2 cellular contexts compared by ENCODE assay signal in genomic region chr19:4258181-4258580, GRCh38.
A peak's percentile ranks its signal among the peaks of the same experiment; 100 is the strongest.
TF ChIP-seq lines count a peak whose summit lies in the region.

No MANE protein-coding gene starts in this region.

TF ChIP-seq in A549, 52 proteins besides CTCF, POLR2A, EP300 and RAD21:
- no peak for TF ChIP-seq PHF8 (IDR thresholded peaks at IDR 0.05; ENCODE audit: borderline replicate concordance, low read depth)
- TF ChIP-seq CHD2 (IDR thresholded peaks at IDR 0.05; ENCODE audit: low read length, partially characterized antibody) = no peak
- no peak for TF ChIP-seq SREBF2 (IDR thresholded peaks at IDR 0.05)
- no peak for TF ChIP-seq NFE2L2 (conservative IDR thresholded peaks at IDR 0.05; ENCODE audit: low read length)

TF ChIP-seq in HepG2, 621 proteins besides CTCF, POLR2A, EP300 and RAD21:
- no peak for TF ChIP-seq CHD2 (IDR thresholded peaks at IDR 0.05; ENCODE audit: low read depth, low read length)
- 0 out of 2 replicates have a peak, but pooled peaks have one; percentile 20 for TF ChIP-seq RBFOX2 (IDR thresholded peaks at IDR 0.05; ENCODE audit: low read depth, low read length)
